In the genomic region with DNA sequence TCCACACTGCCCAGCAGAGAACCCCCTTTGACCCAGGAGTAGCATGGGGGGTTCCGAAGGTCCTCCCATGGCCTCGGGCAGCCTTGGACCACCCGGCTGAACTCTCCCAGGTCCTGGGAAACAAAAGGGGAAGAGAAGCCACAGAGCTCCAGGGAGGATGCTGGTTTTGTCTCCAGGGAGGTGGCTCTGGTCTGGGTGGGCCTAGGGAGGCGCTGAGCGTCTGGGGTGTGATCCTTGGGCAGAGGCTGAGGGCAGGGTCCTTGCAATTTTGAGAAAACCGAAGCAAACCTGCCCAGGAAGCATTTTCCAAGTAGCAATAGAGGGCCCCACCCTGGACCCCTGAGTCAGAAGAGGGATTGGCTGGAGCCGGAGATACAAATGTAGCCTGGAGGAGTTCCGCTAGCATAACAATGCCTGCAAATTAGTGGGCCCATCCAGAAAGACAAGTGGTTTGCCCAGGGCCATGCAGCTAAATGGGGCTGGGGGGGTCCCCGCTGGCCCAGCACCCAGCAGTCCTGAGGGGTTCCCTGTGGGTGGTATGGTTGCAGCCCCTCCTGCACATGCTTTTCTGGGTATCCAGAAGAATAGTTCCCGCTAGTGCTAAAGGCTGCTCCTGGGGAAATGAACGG, we compare ENCODE assay signal across 23 cellular contexts. TPM values are rescaled to one million over a fixed set of nuclear protein-coding genes. Genes with fewer than 3 reads are reported as not detected.
"Had no signal": no experiment of that assay in that cellular context is flagged by ENCODE, and none has a peak within 500 bp of the region (broad histone marks: within the 10 kb centered on the region; RNA-seq: fewer than 3 reads in every experiment).

No MANE protein-coding gene starts in this region.

- H3K9me3 Mint-ChIP-seq: activated T-helper 17 cell treated with anti-CD3 and anti-CD28 coated beads, Interleukin-2, amount 50 U/mL, for 72 hours; naive thymus-derived CD8-positive, alpha-beta T cell had no signal

- H3K36me3 Mint-ChIP-seq: naive thymus-derived CD8-positive, alpha-beta T cell had no signal

- ATAC-seq: activated CD4-positive, CD25-positive, alpha-beta regulatory T cell treated with anti-CD3 and anti-CD28 coated beads, Interleukin-2, amount 50 U/mL, for 24 hours; activated T-helper 17 cell treated with anti-CD3 and anti-CD28 coated beads, Interleukin-2, amount 50 U/mL, for 72 hours; heart left ventricle; mucosa of descending colon; naive thymus-derived CD8-positive, alpha-beta T cell; right cardiac atrium; upper lobe of right lung had no signal

- DNase-seq: activated naive CD4-positive, alpha-beta T cell treated with Interleukin-2 at 50 U/mL for 16 hours; cerebellar nuclear complex; effector memory CD4-positive, alpha-beta T cell; foreskin melanocyte; heart left ventricle; kidney; left ventricle myocardium inferior; mucosa of descending colon; naive thymus-derived CD8-positive, alpha-beta T cell; nucleus accumbens; stomach; T-helper 9 cell; testis; upper lobe of right lung had no signal

- H3K4me1 Mint-ChIP-seq: activated T-helper 17 cell treated with anti-CD3 and anti-CD28 coated beads, Interleukin-2, amount 50 U/mL, for 72 hours had no signal

- H3K27ac ChIP-seq: ascending aorta, breast epithelium, epithelial cell of prostate, heart left ventricle, left ventricle myocardium inferior, prostate gland, skin epidermis, stomach, testis, upper lobe of right lung had no signal

- H3K9me3 ChIP-seq: ascending aorta, breast epithelium, heart left ventricle, left ventricle myocardium inferior, mucosa of descending colon, prostate gland, stomach, testis, upper lobe of right lung had no signal

- H3K27ac Mint-ChIP-seq: activated T-helper 17 cell treated with anti-CD3 and anti-CD28 coated beads, Interleukin-2, amount 50 U/mL, for 72 hours; naive thymus-derived CD8-positive, alpha-beta T cell had no signal

- H3K4me3 ChIP-seq: ascending aorta, breast epithelium, heart left ventricle, left ventricle myocardium inferior, mucosa of descending colon, prostate gland, skin epidermis, stomach, upper lobe of right lung had no signal

- FAIRE-seq: kidney had no signal

- H3K27me3 ChIP-seq: testis had no signal

- H3K36me3 ChIP-seq: ascending aorta, breast epithelium, heart left ventricle, left ventricle myocardium inferior, prostate gland, stomach, upper lobe of right lung had no signal

RNA-seq across cellular contexts. Expression of a gene that starts 2.0 kb away (rescaled TPM):
- total RNA-seq: activated T-helper 17 cell treated with anti-CD3 and anti-CD28 coated beads, Interleukin-2, amount 50 U/mL, for 72 hours; ascending aorta; breast epithelium; fibroblast of lung; heart left ventricle; kidney; left ventricle myocardium inferior; mucosa of descending colon; naive thymus-derived CD8-positive, alpha-beta T cell; right cardiac atrium; stomach; upper lobe of right lung had no signal
- polyA plus RNA-seq: fibroblast of lung; heart left ventricle; naive thymus-derived CD8-positive, alpha-beta T cell; right cardiac atrium; stomach had no signal

RNA-seq across cellular contexts. Expression of a gene that starts 5.6 kb away (rescaled TPM):
- total RNA-seq: fibroblast of lung; naive thymus-derived CD8-positive, alpha-beta T cell had no signal
- polyA plus RNA-seq: fibroblast of lung; naive thymus-derived CD8-positive, alpha-beta T cell had no signal
